In the genomic region with DNA sequence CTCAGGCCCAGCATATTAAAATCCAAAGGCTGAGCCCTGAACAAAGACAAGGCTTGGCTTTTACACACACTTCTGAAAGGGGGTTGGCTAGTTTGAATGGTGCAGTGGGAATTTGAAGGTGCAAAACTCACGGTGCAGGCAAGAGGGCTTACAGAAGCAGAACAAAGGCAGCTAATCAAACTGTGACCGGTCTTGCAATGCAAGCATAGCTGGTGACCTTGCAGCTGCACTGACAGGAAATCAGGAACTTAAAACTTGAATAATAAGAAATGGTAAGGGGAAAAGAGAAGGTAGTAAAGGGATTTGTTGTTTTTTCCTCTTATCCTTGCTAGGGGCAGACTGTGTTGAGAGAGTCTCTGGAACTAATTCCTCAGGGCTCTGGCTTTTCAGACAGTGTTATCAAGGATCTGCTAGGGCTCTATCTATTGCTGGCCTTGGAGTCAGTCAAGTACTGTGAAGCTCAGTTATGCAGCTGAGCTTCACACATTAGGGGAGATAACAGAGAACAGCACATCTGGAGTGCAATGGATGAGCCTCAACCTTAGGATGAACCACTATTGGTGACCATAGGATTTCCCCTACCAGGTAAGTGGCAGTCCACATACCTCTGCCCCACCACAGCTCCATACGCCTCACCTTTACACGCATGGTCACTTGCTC, we compare ENCODE assay signal across 1 cellular context.
A peak's percentile ranks its signal among the peaks of the same experiment; 100 is the strongest.
TF ChIP-seq lines count a peak whose summit lies in the region.

No MANE protein-coding gene starts in this region.

TF ChIP-seq in H1, 55 proteins besides CTCF, POLR2A, EP300 and RAD21:
- TF ChIP-seq TAF7 (optimal IDR thresholded peaks at IDR 0.05; ENCODE audit: borderline replicate concordance, low read depth, low read length) (peak; percentile 63), BACH1 (IDR thresholded peaks at IDR 0.05; ENCODE audit: low read length) (no peak), ZNF274 (IDR thresholded peaks at IDR 0.05; ENCODE audit: borderline replicate concordance, extremely low read depth, low read length) (no peak), POLR2AphosphoS5 (IDR thresholded peaks at IDR 0.05; ENCODE audit: low read depth, low read length) (peak; percentile 61; the same call in 1 of the 2 replicates)
